Comparison of ENCODE assay signal across 9 cellular contexts in the genomic region with DNA sequence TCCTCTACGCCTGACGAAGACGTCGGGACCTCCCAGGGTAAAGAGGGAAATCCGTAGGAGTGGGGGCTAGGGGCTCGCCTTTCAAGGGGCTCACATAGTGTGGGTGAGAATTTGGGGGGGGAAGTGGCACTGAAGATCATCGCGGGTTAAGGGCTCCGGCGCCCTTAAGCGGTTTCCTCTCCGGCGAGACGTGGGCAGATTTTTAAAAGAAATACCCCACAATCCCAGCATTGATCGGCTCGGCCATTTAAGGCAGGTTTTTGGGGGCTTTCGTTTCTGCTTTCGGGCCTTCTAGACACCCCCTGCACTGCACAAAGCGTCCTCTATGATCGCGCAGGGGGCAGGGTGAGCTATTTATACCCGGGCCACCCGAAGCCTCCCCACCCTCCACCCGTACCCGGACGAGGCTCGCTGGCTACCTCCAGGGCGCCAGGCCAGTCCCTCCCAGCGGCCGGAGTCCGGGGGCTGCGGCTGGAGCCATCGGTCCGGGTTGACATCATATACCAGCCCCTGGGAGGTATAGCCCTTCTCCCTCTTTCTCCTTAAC. TPM values are rescaled to one million over a fixed set of nuclear protein-coding genes. Genes with fewer than 3 reads are reported as not detected.
DNase-seq lines count a peak whose midpoint lies in the region; ATAC-seq and TF ChIP-seq lines count a peak whose summit lies in the region.
"Had no signal": no experiment of that assay in that cellular context is flagged by ENCODE, and none has a peak within 500 bp of the region (broad histone marks: within the 10 kb centered on the region; RNA-seq: fewer than 3 reads in every experiment).

No MANE protein-coding gene starts in this region.

- no peak overlapping the region for H4K12ac ChIP-seq in trophoblast cell (ENCODE audit: low read depth, low read length)

- no peak overlapping the region for H2AFZ ChIP-seq in trophoblast cell (ENCODE audit: insufficient read depth, low read length, poor library complexity)

- in situ Hi-C loops in KBM-7 (cut with MboI; ENCODE audit: low pct_unique_long_range_greater_than_20kb, low sequenced_read_pairs): no loop called here

- H3K79me1 ChIP-seq in trophoblast cell (ENCODE audit: low read length): no peaks in the 10 kb centered on the region

- peak overlapping the region; percentile 15 for H3K4me2 ChIP-seq in trophoblast cell (ENCODE audit: low read length)

- peaks cover 0 to 9% (median 0%) of the 10 kb centered on the region in 7 donors for H3K9me3 Mint-ChIP-seq in CD4-positive, CD25-positive, alpha-beta regulatory T cell

- no peak overlapping the region for H3K4ac ChIP-seq in trophoblast cell (ENCODE audit: low read depth, low read length)

- H3K27me3 ChIP-seq in CD4-positive, CD25-positive, alpha-beta regulatory T cell (ENCODE audit: control insufficient read depth, insufficient read depth, low read length): peaks cover 22% of the 10 kb centered on the region
- H3K27me3 ChIP-seq in endocrine pancreas (ENCODE audit: control insufficient read depth, insufficient read depth, low read length) (no peaks in the 10 kb centered on the region), trophoblast cell (ENCODE audit: insufficient read depth, low read length) (peaks cover 95% of the 10 kb centered on the region)

- WGBS in trophoblast cell (ENCODE audit: extremely low coverage, insufficient coverage, insufficient read length): no CpG with 5 or more reads among the region's 34 CpGs

- intact Hi-C loops in mucosa of descending colon (cut with DNase I, micrococcal nuclease): no loop called here

- no peak overlapping the region for H2BK120ac ChIP-seq in trophoblast cell (ENCODE audit: insufficient read depth, low read length, poor library complexity)

- no peak overlapping the region for H3K18ac ChIP-seq in trophoblast cell (ENCODE audit: low read length)

- peak overlapping the region in 1 of 3 donors; percentile 43 for H3K27ac Mint-ChIP-seq in CD4-positive, CD25-positive, alpha-beta regulatory T cell

- no peak overlapping the region for H3K14ac ChIP-seq in trophoblast cell (ENCODE audit: low read length)

- H4K8ac ChIP-seq in trophoblast cell (ENCODE audit: low read depth, low read length): no peak overlapping the region

- DNase-seq in CD4-positive, CD25-positive, alpha-beta regulatory T cell: no peak
- peak; percentile 59 for DNase-seq in HuH-7.5 (ENCODE audit: low spot score)
- DNase-seq in trophoblast cell: no peak
- no peak for DNase-seq in KBM-7
- DNase-seq in mucosa of descending colon: no peak

- peak overlapping the region; percentile 84 for H3K9ac ChIP-seq in endocrine pancreas (ENCODE audit: control insufficient read depth, insufficient read depth, low read length)
- no peak overlapping the region for H3K9ac ChIP-seq in trophoblast cell (ENCODE audit: low read length)

- peak overlapping the region; percentile 45 to 79 (median 75) for H3K4me3 Mint-ChIP-seq in CD4-positive, CD25-positive, alpha-beta regulatory T cell

- no peak for ATAC-seq in CD4-positive, CD25-positive, alpha-beta regulatory T cell (ENCODE audit: low read depth in 2 of 2)
- ATAC-seq in GM21737 (IDR thresholded peaks at IDR 0.05; ENCODE audit: unreplicated experiment) (no peak), mucosa of descending colon (no peak), HG03354 (IDR thresholded peaks at IDR 0.05; ENCODE audit: poor library complexity, severe bottlenecking, unreplicated experiment) (no peak)

- no peaks in the 10 kb centered on the region for H3K36me3 Mint-ChIP-seq in CD4-positive, CD25-positive, alpha-beta regulatory T cell

- peaks cover 71% of the 10 kb centered on the region for H3K4me1 ChIP-seq in CD4-positive, CD25-positive, alpha-beta regulatory T cell (ENCODE audit: control insufficient read depth, insufficient read depth, low read length, poor library complexity, severe bottlenecking)
- H3K4me1 ChIP-seq in endocrine pancreas (ENCODE audit: control insufficient read depth, insufficient read depth, low read length): no peaks in the 10 kb centered on the region
- H3K4me1 ChIP-seq in trophoblast cell (ENCODE audit: control insufficient read depth in 1 of 2, insufficient read depth in 2 of 2, low read length in 2 of 2): peaks cover 7% of the 10 kb centered on the region in 2 experiments
- H3K4me1 ChIP-seq in mucosa of descending colon (ENCODE audit: low read depth): peaks cover 23% of the 10 kb centered on the region

- no peak overlapping the region for H2BK12ac ChIP-seq in trophoblast cell (ENCODE audit: low read length)

- no peak overlapping the region for H2AK5ac ChIP-seq in trophoblast cell (ENCODE audit: low read length)

- TF ChIP-seq CTCF in mucosa of descending colon (IDR thresholded peaks at IDR 0.05): no peak

- H3K4me3 ChIP-seq in CD4-positive, CD25-positive, alpha-beta regulatory T cell (ENCODE audit: low read depth, low read length): no peak overlapping the region
- H3K4me3 ChIP-seq in endocrine pancreas (ENCODE audit: control insufficient read depth, insufficient read depth, low read length) (peak overlapping the region; percentile 44), trophoblast cell (ENCODE audit: low read depth, low read length) (no peak overlapping the region), mucosa of descending colon (no peak overlapping the region)

- H3K36me3 ChIP-seq in CD4-positive, CD25-positive, alpha-beta regulatory T cell (ENCODE audit: control insufficient read depth, insufficient read depth, low read length): no peaks in the 10 kb centered on the region
- peaks cover 3% of the 10 kb centered on the region for H3K36me3 ChIP-seq in endocrine pancreas (ENCODE audit: control insufficient read depth, insufficient read depth, low read length)
- no peaks in the 10 kb centered on the region for H3K36me3 ChIP-seq in trophoblast cell (ENCODE audit: control insufficient read depth in 1 of 2, insufficient read depth in 2 of 2, low read length in 2 of 2)
- no peaks in the 10 kb centered on the region for H3K36me3 ChIP-seq in mucosa of descending colon (ENCODE audit: low read depth)

- peaks cover 4 to 77% (median 32%) of the 10 kb centered on the region in 4 donors for H3K4me1 Mint-ChIP-seq in CD4-positive, CD25-positive, alpha-beta regulatory T cell

- no peak overlapping the region for H2BK5ac ChIP-seq in trophoblast cell (ENCODE audit: low read depth, low read length, poor library complexity)

- H3K27me3 Mint-ChIP-seq in CD4-positive, CD25-positive, alpha-beta regulatory T cell: peaks cover 94% of the 10 kb centered on the region

- no peak overlapping the region for H3K27ac ChIP-seq in CD4-positive, CD25-positive, alpha-beta regulatory T cell (ENCODE audit: insufficient read depth, low read length, poor library complexity, severe bottlenecking)
- no peak overlapping the region for H3K27ac ChIP-seq in trophoblast cell (ENCODE audit: low read depth, low read length)

- no peak overlapping the region for H4K91ac ChIP-seq in trophoblast cell (ENCODE audit: low read depth, low read length)

- no peaks in the 10 kb centered on the region for H3K9me3 ChIP-seq in CD4-positive, CD25-positive, alpha-beta regulatory T cell (ENCODE audit: control insufficient read depth in 2 of 2, low read length in 2 of 2)
- H3K9me3 ChIP-seq in endocrine pancreas (ENCODE audit: control insufficient read depth, low read length): no peaks in the 10 kb centered on the region
- peaks cover 3% of the 10 kb centered on the region for H3K9me3 ChIP-seq in trophoblast cell (ENCODE audit: insufficient read depth, low read depth, low read length)
- no peaks in the 10 kb centered on the region for H3K9me3 ChIP-seq in mucosa of descending colon

- H3K23ac ChIP-seq in trophoblast cell (ENCODE audit: low read length): no peak overlapping the region

- H3K79me2 ChIP-seq in trophoblast cell (ENCODE audit: control insufficient read depth, insufficient read depth, low read length, poor library complexity): no peaks in the 10 kb centered on the region

RNA-seq across cellular contexts. Expression of gene NKX2-2, which starts 1.2 kb away (rescaled TPM):
- not detected for total RNA-seq in CD4-positive, CD25-positive, alpha-beta regulatory T cell
- not detected for polyA plus RNA-seq in CD4-positive, CD25-positive, alpha-beta regulatory T cell
- 0.01 TPM in 1 of 2 replicates, not detected in the other for polyA plus RNA-seq in trophoblast cell (2013)
- total RNA-seq in mucosa of descending colon: 1 to 10 TPM in 1 of 3 donors, under 1 TPM in 2; 0.22 to 1.8 (median 0.81) TPM
- total RNA-seq: NCI-H460 had no signal
